ENCODE assay signal across 8 cellular contexts in genomic region chr4:86934772-86935498, GRCh38. TPM values are rescaled to one million over a fixed set of nuclear protein-coding genes. Genes with fewer than 3 reads are reported as not detected.
DNase-seq lines count a peak whose midpoint lies in the region; ATAC-seq lines count a peak whose summit lies in the region.

TSS of gene AFF1 (plus strand) at chr4:86935011. CDS start at chr4:86948534, 13,523 bp downstream.

- peaks cover 2% of the 10 kb centered on the region for H3K79me1 ChIP-seq in mesenchymal stem cell (replicated peaks; ENCODE audit: low read length, poor library complexity, severe bottlenecking)

- peak; percentile 93 for DNase-seq in CMK (ENCODE audit: low read depth)
- DNase-seq in HS-27A (ENCODE audit: low read depth): peak; percentile 67
- DNase-seq in NK-92 (lab: John Stamatoyannopoulos, UW; ENCODE audit: unreplicated experiment): peak; percentile 58
- DNase-seq in activated CD8-positive, alpha-beta memory T cell treated with anti-CD3 and anti-CD28 coated beads for 24 hours: peak; percentile 93
- DNase-seq in effector memory CD4-positive, alpha-beta T cell: peak; percentile 83 to 87 (median 86)
- peak; percentile 93 for DNase-seq in mesenchymal stem cell
- DNase-seq in stimulated activated CD8-positive, alpha-beta memory T cell treated with anti-CD3 and anti-CD28 coated beads, Interleukin-15, amount 100 ng/mL, for 1 hour (ENCODE audit: low read depth): peak; percentile 61

- WGBS in mesenchymal stem cell: 1% methylated on average over 41 of the region's 92 CpGs

- peak within 1 kb of the TSS; percentile 85 for H3K27ac ChIP-seq in effector memory CD4-positive, alpha-beta T cell (ENCODE audit: insufficient read depth, low read length, poor library complexity, severe bottlenecking)
- H3K27ac ChIP-seq in mesenchymal stem cell (ENCODE audit: low read length, poor library complexity, severe bottlenecking): peak within 1 kb of the TSS; percentile 86

- H4K91ac ChIP-seq in mesenchymal stem cell (ENCODE audit: low read length): peak within 1 kb of the TSS; percentile 95

- peak within 1 kb of the TSS in 1 of 2 experiments; percentile 94 for H2BK12ac ChIP-seq in mesenchymal stem cell (ENCODE audit: low read length in 2 of 2)

- H4K8ac ChIP-seq in mesenchymal stem cell (ENCODE audit: low read length): peak within 1 kb of the TSS; percentile 80

- peak within 1 kb of the TSS; percentile 16 for H2BK15ac ChIP-seq in mesenchymal stem cell (ENCODE audit: low read depth, poor library complexity, severe bottlenecking)

- peak within 1 kb of the TSS; percentile 89 for H2AFZ ChIP-seq in mesenchymal stem cell (ENCODE audit: low read depth, low read length)

- H3K4me1 ChIP-seq in effector memory CD4-positive, alpha-beta T cell (ENCODE audit: control insufficient read depth, insufficient read depth, low read length, poor library complexity, severe bottlenecking): peaks cover 29% of the 10 kb centered on the region
- H3K4me1 ChIP-seq in mesenchymal stem cell (ENCODE audit: control insufficient read depth, insufficient read depth, low read depth, low read length): peaks cover 1% of the 10 kb centered on the region

- peak within 1 kb of the TSS; percentile 64 for H2BK120ac ChIP-seq in mesenchymal stem cell (ENCODE audit: low read depth, low read length)

- H3K9me3 ChIP-seq in effector memory CD4-positive, alpha-beta T cell (ENCODE audit: control insufficient read depth, low read length): no peaks in the 10 kb centered on the region
- H3K9me3 ChIP-seq in mesenchymal stem cell (ENCODE audit: control insufficient read depth, low read length): no peaks in the 10 kb centered on the region

- H3K36me3 ChIP-seq in effector memory CD4-positive, alpha-beta T cell (ENCODE audit: control insufficient read depth, insufficient read depth, low read length): no peaks in the 10 kb centered on the region
- H3K36me3 ChIP-seq in mesenchymal stem cell (ENCODE audit: control insufficient read depth in 1 of 2, insufficient read depth in 2 of 2, low read depth in 1 of 2, low read length in 2 of 2): peaks cover 0 to 16% of the 10 kb centered on the region in 2 experiments

- H3K14ac ChIP-seq in mesenchymal stem cell (ENCODE audit: low read length in 2 of 2): peak within 1 kb of the TSS in 1 of 2 experiments; percentile 97

- H3K4me2 ChIP-seq in mesenchymal stem cell (ENCODE audit: low read length, poor library complexity, severe bottlenecking): peak within 1 kb of the TSS; percentile 86

- H3K23ac ChIP-seq in mesenchymal stem cell (ENCODE audit: low read length in 2 of 2): peak within 1 kb of the TSS in 1 of 2 experiments; percentile 99

- H3K4me3 ChIP-seq in effector memory CD4-positive, alpha-beta T cell (ENCODE audit: insufficient read depth, low read depth, low read length, poor library complexity, severe bottlenecking): peak within 1 kb of the TSS; percentile 90
- H3K4me3 ChIP-seq in mesenchymal stem cell (ENCODE audit: insufficient read depth in 1 of 2, low read depth in 1 of 2, low read length in 2 of 2): peak within 1 kb of the TSS; percentile 94 to 98

- no peak within 1 kb of the TSS for H2AK5ac ChIP-seq in mesenchymal stem cell (ENCODE audit: low read length, severe bottlenecking)

- H3K18ac ChIP-seq in mesenchymal stem cell (ENCODE audit: low read depth in 1 of 2, low read length in 2 of 2): peak within 1 kb of the TSS; percentile 88 to 99

- peak; percentile 40 for ATAC-seq in GM19468 (IDR thresholded peaks at IDR 0.05; ENCODE audit: extremely low read depth, unreplicated experiment)

- H3K9ac ChIP-seq in mesenchymal stem cell (ENCODE audit: low read length): peak within 1 kb of the TSS; percentile 97

- no peaks in the 10 kb centered on the region for H3K27me3 ChIP-seq in effector memory CD4-positive, alpha-beta T cell (replicated peaks; ENCODE audit: control insufficient read depth, insufficient read depth, low read length, poor library complexity, severe bottlenecking)
- H3K27me3 ChIP-seq in mesenchymal stem cell (ENCODE audit: control insufficient read depth in 1 of 2, insufficient read depth in 1 of 2, low read length in 2 of 2): no peaks in the 10 kb centered on the region

- H2BK5ac ChIP-seq in mesenchymal stem cell (ENCODE audit: low read depth, low read length, poor library complexity, severe bottlenecking): peak within 1 kb of the TSS; percentile 91

- H3K4ac ChIP-seq in mesenchymal stem cell (ENCODE audit: low read depth in 1 of 2, low read length in 2 of 2): peak within 1 kb of the TSS; percentile 46 to 96

RNA-seq across cellular contexts. Expression of gene AFF1, which starts in this region (rescaled TPM):
- polyA plus RNA-seq in mesenchymal stem cell (2013, experiment 1 of 2): 20.2 TPM
- polyA plus RNA-seq in mesenchymal stem cell (2013, experiment 2 of 2): 18.9 TPM

Comparison
In these comparisons a context has a peak if more than half of its experiments do, and no peak if none do; other contexts are left out.
1. Peak in every context shown above with its lines: DNase-seq, ATAC-seq, H3K4me3 ChIP-seq and H3K27ac ChIP-seq.